Comparison of ENCODE assay signal across 8 cellular contexts in genomic region chr13:80342541-80343371, GRCh38. TPM values are rescaled to one million over a fixed set of nuclear protein-coding genes. Genes with fewer than 3 reads are reported as not detected.
A peak's percentile ranks its signal among the peaks of the same experiment; 100 is the strongest.
DNase-seq lines count a peak whose midpoint lies in the region; ATAC-seq and TF ChIP-seq lines count a peak whose summit lies in the region.

No MANE protein-coding gene starts in this region.

- peak overlapping the region; percentile 55 to 85 (median 78) for H3K4me3 Mint-ChIP-seq in CD4-positive, alpha-beta memory T cell
- peak overlapping the region in 1 of 3 experiments; percentile 86 for H3K4me3 Mint-ChIP-seq in nephron

- H3K36me3 Mint-ChIP-seq in CD4-positive, alpha-beta memory T cell: no peaks in the 10 kb centered on the region
- H3K36me3 Mint-ChIP-seq in nephron (ENCODE audit: low read depth): peaks cover under 1% of the 10 kb centered on the region

- TF ChIP-seq POLR2A in Peyer's patch (IDR thresholded peaks at IDR 0.05): peak in 1 of 2 donors; percentile 42

- H3K9ac ChIP-seq in subcutaneous abdominal adipose tissue (ENCODE audit: low read length in 5 of 5): peak overlapping the region; percentile 54 to 87 (median 75)

- POLR2A ChIA-PET in CD4-positive, alpha-beta memory T cell (lab: Charles Lee; ENCODE audit: partially characterized antibody): no interaction called here

- intact Hi-C loops in CD4-positive, alpha-beta memory T cell (cut with micrococcal nuclease): loop anchor here (5.0 kb wide), 1 partner anchor 935 kb away; the partner anchor contains the start of gene RBM26

- H3K9me3 Mint-ChIP-seq in CD4-positive, alpha-beta memory T cell: peaks cover 0 to 6% (median 0%) of the 10 kb centered on the region in 8 donors
- no peaks in the 10 kb centered on the region for H3K9me3 Mint-ChIP-seq in nephron

- H3K27ac Mint-ChIP-seq in CD4-positive, alpha-beta memory T cell: no peak overlapping the region
- H3K27ac Mint-ChIP-seq in nephron: peak overlapping the region in 1 of 3 experiments; percentile 96

- CTCF ChIA-PET in CD4-positive, alpha-beta memory T cell (lab: Charles Lee; ENCODE audit: partially characterized antibody): interaction anchor here (0.7 to 2.1 kb wide), 18 partner anchors 10 to 66 kb away, joined by 3 to 24 read pairs (median 3); no protein-coding TSS in a partner anchor

- H3K4me1 Mint-ChIP-seq in CD4-positive, alpha-beta memory T cell: peaks cover 9 to 28% (median 19%) of the 10 kb centered on the region in 4 donors
- H3K4me1 Mint-ChIP-seq in nephron: peaks cover 33% of the 10 kb centered on the region

- H3K36me3 ChIP-seq in CD4-positive, alpha-beta memory T cell (ENCODE audit: insufficient read depth, low read length): no peaks in the 10 kb centered on the region
- H3K36me3 ChIP-seq in Peyer's patch (no peaks in the 10 kb centered on the region), subcutaneous abdominal adipose tissue (ENCODE audit: control insufficient read depth in 5 of 5, insufficient read depth in 5 of 5, low read length in 5 of 5) (no peaks in the 10 kb centered on the region)

- no peak overlapping the region for H3K27ac ChIP-seq in CD4-positive, alpha-beta memory T cell (ENCODE audit: low read depth, low read length)
- H3K27ac ChIP-seq in Peyer's patch (peak overlapping the region; percentile 48 to 97 (median 93)), subcutaneous abdominal adipose tissue (ENCODE audit: low read depth, low read length) (peak overlapping the region; percentile 96)

- peaks cover 38% of the 10 kb centered on the region for H3K4me1 ChIP-seq in CD4-positive, alpha-beta memory T cell (ENCODE audit: insufficient read depth, low read length)
- H3K4me1 ChIP-seq in Peyer's patch (peaks cover 0 to 5% (median 2%) of the 10 kb centered on the region in 4 donors), subcutaneous abdominal adipose tissue (ENCODE audit: control insufficient read depth in 5 of 5, insufficient read depth in 5 of 5, low read length in 5 of 5) (peaks cover 0 to 42% (median 17%) of the 10 kb centered on the region in 5 donors)

- H3K27me3 Mint-ChIP-seq in CD4-positive, alpha-beta memory T cell: peaks cover 20% of the 10 kb centered on the region in 2 donors
- no peaks in the 10 kb centered on the region for H3K27me3 Mint-ChIP-seq in nephron (ENCODE audit: low read depth)

- ATAC-seq in GM19438 (IDR thresholded peaks at IDR 0.05; ENCODE audit: low read depth, unreplicated experiment): peak; percentile 46
- peak; percentile 58 for ATAC-seq in HG03521 (IDR thresholded peaks at IDR 0.05; ENCODE audit: unreplicated experiment)

- peaks cover 21% of the 10 kb centered on the region for H3K27me3 ChIP-seq in CD4-positive, alpha-beta memory T cell (ENCODE audit: insufficient read depth, low read length)
- H3K27me3 ChIP-seq in Peyer's patch: no peaks in the 10 kb centered on the region
- H3K27me3 ChIP-seq in subcutaneous abdominal adipose tissue (ENCODE audit: control insufficient read depth in 5 of 5, insufficient read depth in 4 of 5, low read length in 5 of 5): no peaks in the 10 kb centered on the region

- DNase-seq in CD4-positive, alpha-beta memory T cell: peak in 4 of 5 donors; percentile 51 to 61 (median 55)
- DNase-seq in Peyer's patch: peak; percentile 52 to 92 (median 90)
- peak; percentile 27 for DNase-seq in activated effector memory CD4-positive, alpha-beta T cell treated with Interleukin-2 at 50 U/mL for 16 hours
- DNase-seq in fibroblast of the conjunctiva (ENCODE audit: low read depth): peak; percentile 47

- TF ChIP-seq CTCF in Peyer's patch (IDR thresholded peaks at IDR 0.05): peak; percentile 68 to 98 (median 91)
- TF ChIP-seq CTCF in nephron (IDR thresholded peaks at IDR 0.05; ENCODE audit: unreplicated experiment in 3 of 3): peak; percentile 97 to 99 (median 98)

- H3K9me3 ChIP-seq in CD4-positive, alpha-beta memory T cell (ENCODE audit: control insufficient read depth in 1 of 2, low read length in 2 of 2): no peaks in the 10 kb centered on the region
- no peaks in the 10 kb centered on the region for H3K9me3 ChIP-seq in Peyer's patch
- no peaks in the 10 kb centered on the region for H3K9me3 ChIP-seq in subcutaneous abdominal adipose tissue (ENCODE audit: control insufficient read depth in 5 of 5, low read length in 5 of 5)

- H3K4me3 ChIP-seq in CD4-positive, alpha-beta memory T cell (ENCODE audit: low read length in 2 of 2): peak overlapping the region in 1 of 2 donors; percentile 6
- H3K4me3 ChIP-seq in Peyer's patch: peak overlapping the region; percentile 21 to 90 (median 56)
- peak overlapping the region; percentile 55 to 97 (median 92) for H3K4me3 ChIP-seq in subcutaneous abdominal adipose tissue (ENCODE audit: low read depth in 1 of 5, low read length in 5 of 5)

RNA-seq across cellular contexts. Expression of gene SPRY2, which starts 1.8 kb away (rescaled TPM):
- total RNA-seq in CD4-positive, alpha-beta memory T cell: under 1 TPM; 0.38 to 0.42 TPM
- not detected for polyA plus RNA-seq in CD4-positive, alpha-beta memory T cell
- total RNA-seq in Peyer's patch: 10 to 100 TPM; 18.2 to 33.9 (median 27.3) TPM

Comparison
In these comparisons a context has a peak if more than half of its experiments do, and no peak if none do; other contexts are left out.
1. DNase-seq: peak in every context shown above with its lines; median percentile 90 in Peyer's patch; 55 in CD4-positive, alpha-beta memory T cell; 47 in fibroblast of the conjunctiva; 27 in activated effector memory CD4-positive, alpha-beta T cell treated with Interleukin-2 at 50 U/mL for 16 hours.
2. RNA of gene SPRY2, which starts 1.8 kb away (total RNA-seq): 18.2 to 33.9 TPM in Peyer's patch; 0.38 to 0.42 TPM in CD4-positive, alpha-beta memory T cell; every median in the first group is over 10 times any median in the second.